10 cellular contexts compared by ENCODE assay signal in the genomic region with DNA sequence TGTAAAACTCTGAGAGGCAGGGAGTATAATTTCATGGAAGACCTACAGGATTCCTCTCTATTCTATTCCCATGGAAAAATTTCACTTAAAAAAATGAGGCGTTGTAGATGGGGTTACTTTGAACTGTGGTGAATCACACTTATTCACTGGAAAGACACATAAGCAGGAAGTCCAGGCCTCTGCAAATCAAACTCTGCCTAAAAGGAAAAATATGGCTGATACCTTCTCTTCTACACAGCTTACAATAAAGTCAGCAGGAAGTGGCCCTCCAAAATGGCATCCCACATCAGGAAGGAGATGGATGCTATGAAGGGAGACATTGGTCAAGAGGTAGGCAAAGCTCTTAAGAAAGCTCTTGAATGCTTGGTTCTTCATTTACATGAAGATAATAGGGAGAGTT.
DNase-seq lines count a peak whose midpoint lies in the region; ATAC-seq and TF ChIP-seq lines count a peak whose summit lies in the region.
"Had no signal": no experiment of that assay in that cellular context is flagged by ENCODE, and none has a peak within 500 bp of the region (broad histone marks: within the 10 kb centered on the region; RNA-seq: fewer than 3 reads in every experiment).

No MANE protein-coding gene starts in this region.

- no peaks in the 10 kb centered on the region for H3K9me2 ChIP-seq in PC-3 (replicated peaks; ENCODE audit: low read length)

- peaks cover 6% of the 10 kb centered on the region; the same call in 1 of the 2 replicates for H3K4me1 ChIP-seq in PC-3 (ENCODE audit: insufficient read depth, low read length)
- H3K4me1 ChIP-seq in naive thymus-derived CD4-positive, alpha-beta T cell (ENCODE audit: control insufficient read depth in 2 of 2, insufficient read depth in 2 of 2, low read length in 2 of 2), result peaks cover 69 to 93% of the 10 kb centered on the region in 2 donors

- ATAC-seq in PC-3 (peak; percentile 70), HG03521 (IDR thresholded peaks at IDR 0.05; ENCODE audit: unreplicated experiment) (no peak), HG02870 (IDR thresholded peaks at IDR 0.05; ENCODE audit: unreplicated experiment) (no peak), HG03378 (IDR thresholded peaks at IDR 0.05; ENCODE audit: unreplicated experiment) (no peak)
- ATAC-seq in naive thymus-derived CD4-positive, alpha-beta T cell, result no peak

- intact Hi-C loops in PC-3 (cut with micrococcal nuclease), result no loop called here
- intact Hi-C loops in naive thymus-derived CD4-positive, alpha-beta T cell (cut with micrococcal nuclease), result loop anchor here in 1 of 2 donors (10.0 kb wide), 1 partner anchor 673 kb away; a partner anchor contains a TSS

- no peaks in the 10 kb centered on the region for H3K79me2 ChIP-seq in PC-3 (ENCODE audit: low read length)

- H3K4me3 ChIP-seq in PC-3 (ENCODE audit: low read length), result no peak overlapping the region
- peak overlapping the region; percentile 59 for H3K4me3 ChIP-seq in naive thymus-derived CD4-positive, alpha-beta T cell (ENCODE audit: low read length)

- H3K4me3 Mint-ChIP-seq in naive thymus-derived CD4-positive, alpha-beta T cell, result peak overlapping the region; percentile 65 to 95 (median 86)

- peaks cover 5 to 47% (median 27%) of the 10 kb centered on the region in 5 donors for H3K36me3 Mint-ChIP-seq in naive thymus-derived CD4-positive, alpha-beta T cell

- no peak overlapping the region for H3K27ac ChIP-seq in PC-3 (ENCODE audit: low read length)
- H3K27ac ChIP-seq in naive thymus-derived CD4-positive, alpha-beta T cell (ENCODE audit: low read depth, low read length), result peak overlapping the region; percentile 97

- BruUV-seq in PC-3 (replicated peaks; lab: Mats Ljungman, UMichigan), result no TSS peak

- H3K27me3 ChIP-seq in PC-3 (ENCODE audit: low read length), result no peaks in the 10 kb centered on the region
- no peaks in the 10 kb centered on the region for H3K27me3 ChIP-seq in naive thymus-derived CD4-positive, alpha-beta T cell (ENCODE audit: control insufficient read depth in 2 of 2, insufficient read depth in 2 of 2, low read length in 2 of 2)

- no peaks in the 10 kb centered on the region for H3K36me3 ChIP-seq in PC-3 (ENCODE audit: low read depth, low read length)
- peaks cover 0 to 4% (median 0%) of the 10 kb centered on the region in 3 experiments for H3K36me3 ChIP-seq in naive thymus-derived CD4-positive, alpha-beta T cell (ENCODE audit: control insufficient read depth in 2 of 3, insufficient read depth in 3 of 3, low read length in 3 of 3)

- no peak overlapping the region for H3K9ac ChIP-seq in PC-3 (ENCODE audit: low read length)

- DNase-seq in EH (ENCODE audit: low read depth) (peak; percentile 65), PC-3 (peak; percentile 37), dermis blood vessel endothelial cell (peak; percentile 75), NCI-H1930 (lab: John Stamatoyannopoulos, UW) (no peak)
- peak in 1 of 9 donors; percentile 31 for DNase-seq in naive thymus-derived CD4-positive, alpha-beta T cell
- DNase-seq: NCI-H1048; stimulated activated CD4-positive, alpha-beta T cell treated with anti-CD3 and anti-CD28 coated beads, Interleukin-2, amount 100 ng/mL, for 48 hours had no signal

- no peaks in the 10 kb centered on the region for H4K20me1 ChIP-seq in PC-3 (ENCODE audit: low read length)

- POLR2A ChIA-PET in PC-3 (lab: Charles Lee; ENCODE audit: unreplicated experiment), result no interaction called here
- POLR2A ChIA-PET in naive thymus-derived CD4-positive, alpha-beta T cell (lab: Charles Lee), result interaction anchor here (0.8 to 2.6 kb wide), 4 partner anchors 11 to 271 kb away, joined by 3 to 9 read pairs (median 5); no protein-coding TSS in a partner anchor

- H3K27ac Mint-ChIP-seq in naive thymus-derived CD4-positive, alpha-beta T cell, result peak overlapping the region; percentile 79 to 100 (median 99)

- no peaks in the 10 kb centered on the region for H3F3A ChIP-seq in PC-3 (ENCODE audit: low read length, unreplicated experiment)

- peaks cover 68 to 98% (median 95%) of the 10 kb centered on the region in 7 donors for H3K4me1 Mint-ChIP-seq in naive thymus-derived CD4-positive, alpha-beta T cell

- no peak for TF ChIP-seq CTCF in PC-3 (conservative IDR thresholded peaks at IDR 0.05; ENCODE audit: low read depth, low read length)

- H3K27me3 Mint-ChIP-seq in naive thymus-derived CD4-positive, alpha-beta T cell, result no peaks in the 10 kb centered on the region

- H3K9me3 Mint-ChIP-seq in naive thymus-derived CD4-positive, alpha-beta T cell, result peaks cover 0 to 6% (median 0%) of the 10 kb centered on the region in 11 donors

- CTCF ChIA-PET in PC-3 (lab: Charles Lee), result no interaction called here
- CTCF ChIA-PET in naive thymus-derived CD4-positive, alpha-beta T cell (lab: Charles Lee), result no interaction called here

- no peaks in the 10 kb centered on the region for H3K9me3 ChIP-seq in PC-3 (ENCODE audit: low read length)
- H3K9me3 ChIP-seq in naive thymus-derived CD4-positive, alpha-beta T cell (ENCODE audit: control insufficient read depth in 2 of 3, low read length in 3 of 3), result no peaks in the 10 kb centered on the region

- peak overlapping the region; percentile 63 for H2AFZ ChIP-seq in PC-3 (ENCODE audit: low read length)

- no peak overlapping the region for H3K4me2 ChIP-seq in PC-3 (ENCODE audit: low read length)

Comparison
In these comparisons a context has a peak if more than half of its experiments do, and no peak if none do; other contexts are left out.
1. DNase-seq: peak in EH (single experiment), PC-3 (single experiment) and dermis blood vessel endothelial cell (single experiment); none in NCI-H1930 (0 of 2).